ENCODE assay signal across 2 cellular contexts in the genomic region with DNA sequence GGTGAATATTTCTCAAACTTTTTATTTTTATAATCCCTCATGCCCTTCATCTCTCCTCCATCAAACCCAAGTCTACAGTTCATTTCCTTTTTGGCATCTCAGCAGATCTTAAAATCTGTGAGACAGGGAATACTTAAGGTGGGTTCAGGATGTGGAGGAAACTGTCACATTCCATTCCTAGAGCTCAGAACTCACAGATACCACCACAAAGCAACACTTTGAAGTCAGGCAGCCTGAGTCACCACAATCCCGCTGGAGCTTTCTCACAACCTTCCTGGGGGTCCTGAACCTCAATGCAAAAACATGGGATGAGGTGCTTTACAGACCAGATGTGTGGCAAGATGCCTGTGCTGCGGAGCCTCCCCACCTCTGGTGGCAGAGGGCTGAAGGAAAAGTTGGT.
TF ChIP-seq lines count a peak whose summit lies in the region.

No MANE protein-coding gene starts in this region.

TF ChIP-seq in SK-N-SH, 30 proteins besides CTCF, POLR2A, EP300 and RAD21 (continued from another document):
- TF ChIP-seq, protein P1, sequence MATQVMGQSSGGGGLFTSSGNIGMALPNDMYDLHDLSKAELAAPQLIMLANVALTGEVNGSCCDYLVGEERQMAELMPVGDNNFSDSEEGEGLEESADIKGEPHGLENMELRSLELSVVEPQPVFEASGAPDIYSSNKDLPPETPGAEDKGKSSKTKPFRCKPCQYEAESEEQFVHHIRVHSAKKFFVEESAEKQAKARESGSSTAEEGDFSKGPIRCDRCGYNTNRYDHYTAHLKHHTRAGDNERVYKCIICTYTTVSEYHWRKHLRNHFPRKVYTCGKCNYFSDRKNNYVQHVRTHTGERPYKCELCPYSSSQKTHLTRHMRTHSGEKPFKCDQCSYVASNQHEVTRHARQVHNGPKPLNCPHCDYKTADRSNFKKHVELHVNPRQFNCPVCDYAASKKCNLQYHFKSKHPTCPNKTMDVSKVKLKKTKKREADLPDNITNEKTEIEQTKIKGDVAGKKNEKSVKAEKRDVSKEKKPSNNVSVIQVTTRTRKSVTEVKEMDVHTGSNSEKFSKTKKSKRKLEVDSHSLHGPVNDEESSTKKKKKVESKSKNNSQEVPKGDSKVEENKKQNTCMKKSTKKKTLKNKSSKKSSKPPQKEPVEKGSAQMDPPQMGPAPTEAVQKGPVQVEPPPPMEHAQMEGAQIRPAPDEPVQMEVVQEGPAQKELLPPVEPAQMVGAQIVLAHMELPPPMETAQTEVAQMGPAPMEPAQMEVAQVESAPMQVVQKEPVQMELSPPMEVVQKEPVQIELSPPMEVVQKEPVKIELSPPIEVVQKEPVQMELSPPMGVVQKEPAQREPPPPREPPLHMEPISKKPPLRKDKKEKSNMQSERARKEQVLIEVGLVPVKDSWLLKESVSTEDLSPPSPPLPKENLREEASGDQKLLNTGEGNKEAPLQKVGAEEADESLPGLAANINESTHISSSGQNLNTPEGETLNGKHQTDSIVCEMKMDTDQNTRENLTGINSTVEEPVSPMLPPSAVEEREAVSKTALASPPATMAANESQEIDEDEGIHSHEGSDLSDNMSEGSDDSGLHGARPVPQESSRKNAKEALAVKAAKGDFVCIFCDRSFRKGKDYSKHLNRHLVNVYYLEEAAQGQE (IDR thresholded peaks at IDR 0.05; ENCODE audit: low read depth, low read length): no peak
- TF ChIP-seq TCF12 (IDR thresholded peaks at IDR 0.05) (peak; percentile 67), NFIC (IDR thresholded peaks at IDR 0.05; ENCODE audit: borderline replicate concordance) (peak; percentile 43; the same call in 1 of the 2 replicates), CHD2 (IDR thresholded peaks at IDR 0.05; ENCODE audit: low read length, partially characterized antibody) (no peak), GATA2 (CRISPR knock-in tag; IDR thresholded peaks at IDR 0.05) (no peak), TEAD4 (IDR thresholded peaks at IDR 0.05; ENCODE audit: borderline replicate concordance, insufficient read depth) (0 out of 2 replicates have a peak, but pooled peaks have one; percentile 39)
- TF ChIP-seq, protein P2, sequence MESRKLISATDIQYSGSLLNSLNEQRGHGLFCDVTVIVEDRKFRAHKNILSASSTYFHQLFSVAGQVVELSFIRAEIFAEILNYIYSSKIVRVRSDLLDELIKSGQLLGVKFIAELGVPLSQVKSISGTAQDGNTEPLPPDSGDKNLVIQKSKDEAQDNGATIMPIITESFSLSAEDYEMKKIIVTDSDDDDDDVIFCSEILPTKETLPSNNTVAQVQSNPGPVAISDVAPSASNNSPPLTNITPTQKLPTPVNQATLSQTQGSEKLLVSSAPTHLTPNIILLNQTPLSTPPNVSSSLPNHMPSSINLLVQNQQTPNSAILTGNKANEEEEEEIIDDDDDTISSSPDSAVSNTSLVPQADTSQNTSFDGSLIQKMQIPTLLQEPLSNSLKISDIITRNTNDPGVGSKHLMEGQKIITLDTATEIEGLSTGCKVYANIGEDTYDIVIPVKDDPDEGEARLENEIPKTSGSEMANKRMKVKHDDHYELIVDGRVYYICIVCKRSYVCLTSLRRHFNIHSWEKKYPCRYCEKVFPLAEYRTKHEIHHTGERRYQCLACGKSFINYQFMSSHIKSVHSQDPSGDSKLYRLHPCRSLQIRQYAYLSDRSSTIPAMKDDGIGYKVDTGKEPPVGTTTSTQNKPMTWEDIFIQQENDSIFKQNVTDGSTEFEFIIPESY (IDR thresholded peaks at IDR 0.05; ENCODE audit: borderline replicate concordance, low read depth): no peak

TF ChIP-seq in SK-N-SH treated with all-trans-retinoic acid at 6 μM for 48 hours, 23 proteins besides CTCF, POLR2A, EP300 and RAD21 (continued from another document):
- TF ChIP-seq TOX (CRISPR knock-in tag; IDR thresholded peaks at IDR 0.05; ENCODE audit: borderline replicate concordance) (no peak), SNAI2 (CRISPR knock-in tag; IDR thresholded peaks at IDR 0.05) (no peak), TCF4 (CRISPR knock-in tag; IDR thresholded peaks at IDR 0.05; ENCODE audit: borderline replicate concordance) (no peak), ISL1 (CRISPR knock-in tag; IDR thresholded peaks at IDR 0.05) (no peak), ESRRG (CRISPR knock-in tag; IDR thresholded peaks at IDR 0.05) (no peak), ZFP3 (CRISPR knock-in tag; IDR thresholded peaks at IDR 0.05) (no peak), TSHZ2 (CRISPR knock-in tag; IDR thresholded peaks at IDR 0.05) (no peak)
- TF ChIP-seq, protein P3, sequence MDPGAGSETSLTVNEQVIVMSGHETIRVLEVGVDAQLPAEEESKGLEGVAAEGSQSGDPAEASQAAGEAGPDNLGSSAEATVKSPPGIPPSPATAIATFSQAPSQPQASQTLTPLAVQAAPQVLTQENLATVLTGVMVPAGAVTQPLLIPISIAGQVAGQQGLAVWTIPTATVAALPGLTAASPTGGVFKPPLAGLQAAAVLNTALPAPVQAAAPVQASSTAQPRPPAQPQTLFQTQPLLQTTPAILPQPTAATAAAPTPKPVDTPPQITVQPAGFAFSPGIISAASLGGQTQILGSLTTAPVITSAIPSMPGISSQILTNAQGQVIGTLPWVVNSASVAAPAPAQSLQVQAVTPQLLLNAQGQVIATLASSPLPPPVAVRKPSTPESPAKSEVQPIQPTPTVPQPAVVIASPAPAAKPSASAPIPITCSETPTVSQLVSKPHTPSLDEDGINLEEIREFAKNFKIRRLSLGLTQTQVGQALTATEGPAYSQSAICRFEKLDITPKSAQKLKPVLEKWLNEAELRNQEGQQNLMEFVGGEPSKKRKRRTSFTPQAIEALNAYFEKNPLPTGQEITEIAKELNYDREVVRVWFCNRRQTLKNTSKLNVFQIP (CRISPR knock-in tag; IDR thresholded peaks at IDR 0.05; ENCODE audit: borderline replicate concordance, low read depth): no peak
- TF ChIP-seq, protein P4, sequence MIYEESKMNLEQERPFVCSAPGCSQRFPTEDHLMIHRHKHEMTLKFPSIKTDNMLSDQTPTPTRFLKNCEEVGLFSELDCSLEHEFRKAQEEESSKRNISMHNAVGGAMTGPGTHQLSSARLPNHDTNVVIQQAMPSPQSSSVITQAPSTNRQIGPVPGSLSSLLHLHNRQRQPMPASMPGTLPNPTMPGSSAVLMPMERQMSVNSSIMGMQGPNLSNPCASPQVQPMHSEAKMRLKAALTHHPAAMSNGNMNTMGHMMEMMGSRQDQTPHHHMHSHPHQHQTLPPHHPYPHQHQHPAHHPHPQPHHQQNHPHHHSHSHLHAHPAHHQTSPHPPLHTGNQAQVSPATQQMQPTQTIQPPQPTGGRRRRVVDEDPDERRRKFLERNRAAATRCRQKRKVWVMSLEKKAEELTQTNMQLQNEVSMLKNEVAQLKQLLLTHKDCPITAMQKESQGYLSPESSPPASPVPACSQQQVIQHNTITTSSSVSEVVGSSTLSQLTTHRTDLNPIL (CRISPR knock-in tag; IDR thresholded peaks at IDR 0.05; ENCODE audit: low read depth): no peak
